Comparison of ENCODE assay signal across 8 cellular contexts in the genomic region with DNA sequence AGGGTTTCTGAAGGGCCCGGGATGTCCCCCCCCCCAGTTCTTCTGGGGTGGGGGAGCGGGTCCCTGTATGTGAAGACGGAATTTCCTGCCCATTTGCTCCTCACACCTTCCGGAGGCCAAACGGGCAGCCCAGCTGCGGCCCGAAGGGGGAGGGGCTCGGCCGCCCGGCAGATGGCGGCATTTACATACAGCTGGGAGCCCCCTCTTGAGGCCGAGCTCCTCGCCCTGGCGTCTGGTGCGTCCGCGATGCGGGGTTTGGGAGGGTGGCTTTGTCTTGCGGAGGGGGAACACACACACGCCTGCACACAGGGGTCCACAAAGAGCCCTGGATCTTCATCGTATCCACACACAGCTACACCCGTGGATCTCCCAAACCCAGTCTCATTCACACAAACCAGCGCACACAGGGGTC. TPM values are rescaled to one million over a fixed set of nuclear protein-coding genes. Genes with fewer than 3 reads are reported as not detected.
DNase-seq lines count a peak whose midpoint lies in the region; ATAC-seq, FAIRE-seq and TF ChIP-seq lines count a peak whose summit lies in the region.

No MANE protein-coding gene starts in this region.

- no peak overlapping the region for H2BK120ac ChIP-seq in mesenchymal stem cell (ENCODE audit: low read depth, low read length)

- under 1% methylated on average over 12 of the region's 23 CpGs for WGBS in mesenchymal stem cell

- no peak overlapping the region for H2BK15ac ChIP-seq in mesenchymal stem cell (ENCODE audit: low read depth, poor library complexity, severe bottlenecking)

- TF ChIP-seq CTCF in OCI-LY1 (IDR thresholded peaks at IDR 0.05; ENCODE audit: low read length), result peak; percentile 43
- peak; percentile 31 for TF ChIP-seq CTCF in bronchial epithelial cell (IDR thresholded peaks at IDR 0.05; ENCODE audit: insufficient read depth, low read length, severe bottlenecking)

- H4K20me1 ChIP-seq in OCI-LY1 (ENCODE audit: insufficient read depth, low read length), result no peaks in the 10 kb centered on the region

- H2AFZ ChIP-seq in OCI-LY1 (ENCODE audit: low read length), result no peak overlapping the region
- H2AFZ ChIP-seq in mesenchymal stem cell (ENCODE audit: low read depth, low read length), result peak overlapping the region; percentile 7

- H3K9ac ChIP-seq in OCI-LY1 (ENCODE audit: low read length), result peak overlapping the region; percentile 50
- no peak overlapping the region for H3K9ac ChIP-seq in mesenchymal stem cell (ENCODE audit: low read length)

- H3K18ac ChIP-seq in mesenchymal stem cell (ENCODE audit: low read depth in 1 of 2, low read length in 2 of 2), result no peak overlapping the region

- no peaks in the 10 kb centered on the region for H3K79me2 ChIP-seq in OCI-LY1 (ENCODE audit: insufficient read depth, low read length)

- no peaks in the 10 kb centered on the region for H3K79me1 ChIP-seq in mesenchymal stem cell (replicated peaks; ENCODE audit: low read length, poor library complexity, severe bottlenecking)

- no peak overlapping the region for H3K4ac ChIP-seq in mesenchymal stem cell (ENCODE audit: low read depth in 1 of 2, low read length in 2 of 2)

- no peaks in the 10 kb centered on the region; the same call in none of the 2 replicates for H3K27me3 ChIP-seq in OCI-LY1 (ENCODE audit: insufficient read depth, low read length)
- H3K27me3 ChIP-seq in bronchial epithelial cell (ENCODE audit: control insufficient read depth, insufficient read depth, low read length), result peaks cover 5% of the 10 kb centered on the region
- H3K27me3 ChIP-seq in mesenchymal stem cell (ENCODE audit: control insufficient read depth in 1 of 2, insufficient read depth in 1 of 2, low read length in 2 of 2), result peaks cover 47 to 60% of the 10 kb centered on the region in 2 experiments

- no peak overlapping the region for H3K14ac ChIP-seq in mesenchymal stem cell (ENCODE audit: low read length in 2 of 2)

- ATAC-seq in HG03095 (IDR thresholded peaks at IDR 0.05; ENCODE audit: unreplicated experiment), result no peak

- H3K4me2 ChIP-seq in OCI-LY1 (ENCODE audit: low read length), result peak overlapping the region; percentile 84
- H3K4me2 ChIP-seq in mesenchymal stem cell (ENCODE audit: low read length, poor library complexity, severe bottlenecking), result peak overlapping the region; percentile 87

- H3K27ac ChIP-seq in OCI-LY1 (ENCODE audit: low read depth, low read length, poor library complexity, severe bottlenecking) (peak overlapping the region; percentile 65), mesenchymal stem cell (ENCODE audit: low read length, poor library complexity, severe bottlenecking) (no peak overlapping the region)

- no peak overlapping the region for H2AK5ac ChIP-seq in mesenchymal stem cell (ENCODE audit: low read length, severe bottlenecking)

- H3K4me1 ChIP-seq in OCI-LY1 (ENCODE audit: insufficient read depth, low read length, severe bottlenecking) (peaks cover 27% of the 10 kb centered on the region), mesenchymal stem cell (ENCODE audit: control insufficient read depth, insufficient read depth, low read depth, low read length) (peaks cover 21% of the 10 kb centered on the region)

- no peak for FAIRE-seq in bronchial epithelial cell (lab: Jason Lieb, UNC)

- no peak overlapping the region for H4K91ac ChIP-seq in mesenchymal stem cell (ENCODE audit: low read length)

- no peaks in the 10 kb centered on the region; the same call in 1 of the 2 replicates for H3K36me3 ChIP-seq in OCI-LY1 (ENCODE audit: insufficient read depth, low read length)
- no peaks in the 10 kb centered on the region for H3K36me3 ChIP-seq in bronchial epithelial cell (ENCODE audit: control insufficient read depth, insufficient read depth, low read length)
- no peaks in the 10 kb centered on the region for H3K36me3 ChIP-seq in mesenchymal stem cell (ENCODE audit: control insufficient read depth in 1 of 2, insufficient read depth in 2 of 2, low read depth in 1 of 2, low read length in 2 of 2)

- H3K4me3 ChIP-seq in OCI-LY1 (ENCODE audit: low read depth, low read length, poor library complexity, severe bottlenecking), result peak overlapping the region; percentile 60
- no peak overlapping the region for H3K4me3 ChIP-seq in bronchial epithelial cell (ENCODE audit: low read depth, low read length)
- peak overlapping the region in 1 of 2 experiments; percentile 62 for H3K4me3 ChIP-seq in mesenchymal stem cell (ENCODE audit: insufficient read depth in 1 of 2, low read depth in 1 of 2, low read length in 2 of 2)

- no peaks in the 10 kb centered on the region for H3F3A ChIP-seq in OCI-LY1 (ENCODE audit: insufficient read depth, low read length)

- no peak overlapping the region for H2BK5ac ChIP-seq in mesenchymal stem cell (ENCODE audit: low read depth, low read length, poor library complexity, severe bottlenecking)

- no peaks in the 10 kb centered on the region for H3K9me2 ChIP-seq in OCI-LY1 (ENCODE audit: low read depth, low read length)

- H3K23ac ChIP-seq in mesenchymal stem cell (ENCODE audit: low read length in 2 of 2), result no peak overlapping the region

- DNase-seq in DMS153 (lab: John Stamatoyannopoulos, UW) (peak; percentile 87), HuH-7.5 (ENCODE audit: low spot score) (peak; percentile 77), bronchial epithelial cell (ENCODE audit: low read depth) (no peak), mesenchymal stem cell (peak; percentile 59), COLO829 (ENCODE audit: low spot score) (no peak), 8988T (no peak)

- no peaks in the 10 kb centered on the region for H3K9me3 ChIP-seq in OCI-LY1 (ENCODE audit: low read length)
- no peaks in the 10 kb centered on the region for H3K9me3 ChIP-seq in mesenchymal stem cell (ENCODE audit: control insufficient read depth, low read length)

- no peak overlapping the region for H2BK12ac ChIP-seq in mesenchymal stem cell (ENCODE audit: low read length in 2 of 2)

- no peak overlapping the region for H4K8ac ChIP-seq in mesenchymal stem cell (ENCODE audit: low read length)

RNA-seq across cellular contexts. Expression of a gene that starts 0.9 kb away (rescaled TPM):
- total RNA-seq in bronchial epithelial cell, result 0.26 TPM in 1 of 2 replicates, not detected in the other
- polyA plus RNA-seq in mesenchymal stem cell (2013, experiment 1 of 2), result 0.65 TPM
- polyA plus RNA-seq in mesenchymal stem cell (2013, experiment 2 of 2), result 0.78 TPM

RNA-seq across cellular contexts. Expression of a gene that starts 17.1 kb away (rescaled TPM):
- not detected in 2 replicates for total RNA-seq in bronchial epithelial cell
- polyA plus RNA-seq in mesenchymal stem cell (2013, experiment 1 of 2), result not detected
- polyA plus RNA-seq in mesenchymal stem cell (2013, experiment 2 of 2), result not detected

RNA-seq across cellular contexts. Expression of a gene that starts 17.2 kb away (rescaled TPM):
- 84.2 and 99.5 TPM in 2 replicates for total RNA-seq in bronchial epithelial cell
- 57.0 TPM for polyA plus RNA-seq in mesenchymal stem cell (2013, experiment 1 of 2)
- polyA plus RNA-seq in mesenchymal stem cell (2013, experiment 2 of 2), result 58.8 TPM

RNA-seq across cellular contexts. Expression of a gene that starts 34.8 kb away (rescaled TPM):
- total RNA-seq in bronchial epithelial cell, result 0.79 and 1.7 TPM in 2 replicates
- 2.0 TPM for polyA plus RNA-seq in mesenchymal stem cell (2013, experiment 1 of 2)
- 1.8 TPM for polyA plus RNA-seq in mesenchymal stem cell (2013, experiment 2 of 2)

RNA-seq across cellular contexts. Expression of a gene that starts 42.1 kb away (rescaled TPM):
- total RNA-seq in bronchial epithelial cell, result 6.8 and 8.1 TPM in 2 replicates
- 17.2 TPM for polyA plus RNA-seq in mesenchymal stem cell (2013, experiment 1 of 2)
- polyA plus RNA-seq in mesenchymal stem cell (2013, experiment 2 of 2), result 18.1 TPM

Comparison
In these comparisons a context has a peak if more than half of its experiments do, and no peak if none do; other contexts are left out.
1. DNase-seq: peak in DMS153 (single experiment), HuH-7.5 (single experiment) and mesenchymal stem cell (single experiment); none in bronchial epithelial cell (single experiment), COLO829 (single experiment) and 8988T (single experiment).